In the genomic region with DNA sequence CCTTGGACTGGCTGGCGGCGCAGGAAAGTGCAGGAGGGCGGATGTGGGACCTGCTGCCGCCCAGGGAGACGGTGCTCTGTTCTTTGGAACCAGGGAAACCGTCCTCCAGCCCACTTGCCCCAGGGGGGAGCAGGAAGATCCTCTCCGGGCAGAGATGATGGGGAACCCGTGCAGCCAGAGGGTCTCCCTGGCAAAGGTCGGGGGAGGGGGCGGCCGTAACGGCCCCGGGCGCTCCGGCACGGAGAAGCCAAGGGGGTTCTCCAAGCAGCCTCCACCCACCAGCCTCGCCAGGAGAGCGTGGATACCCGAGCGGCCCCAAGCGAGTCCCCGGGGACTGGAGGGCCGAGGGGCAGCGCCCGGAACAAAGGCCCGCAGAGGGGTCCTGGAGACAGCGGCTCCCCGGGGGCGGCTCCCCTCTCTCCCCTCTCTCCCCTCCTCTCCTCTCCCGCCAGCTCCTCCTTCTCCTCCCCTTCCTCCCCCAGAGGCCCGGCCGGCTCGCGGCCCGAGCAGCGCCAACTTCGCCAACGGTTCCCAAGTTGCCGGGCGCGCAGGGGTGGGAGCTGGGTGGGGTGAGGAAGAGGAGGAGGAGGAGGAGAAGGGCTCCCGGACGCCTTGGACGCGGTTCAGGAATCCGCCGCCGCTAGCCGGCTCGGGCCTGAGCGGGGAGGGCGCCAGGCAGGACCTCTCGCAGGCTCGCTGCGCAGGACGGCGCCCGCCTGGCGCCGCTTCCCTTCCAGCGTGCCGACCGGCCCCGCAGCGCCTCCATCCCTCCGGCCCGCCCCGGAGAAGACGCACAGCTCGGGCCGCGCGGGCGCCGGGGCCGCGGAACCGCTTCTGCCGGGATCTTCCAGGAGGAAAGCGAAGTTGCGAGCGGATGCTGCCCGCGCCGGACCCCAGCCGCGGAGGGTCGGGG, we compare ENCODE assay signal across 8 cellular contexts. TPM values are rescaled to one million over a fixed set of nuclear protein-coding genes. Genes with fewer than 3 reads are reported as not detected.
DNase-seq lines count a peak whose midpoint lies in the region; ATAC-seq and TF ChIP-seq lines count a peak whose summit lies in the region.

A gene with protein sequence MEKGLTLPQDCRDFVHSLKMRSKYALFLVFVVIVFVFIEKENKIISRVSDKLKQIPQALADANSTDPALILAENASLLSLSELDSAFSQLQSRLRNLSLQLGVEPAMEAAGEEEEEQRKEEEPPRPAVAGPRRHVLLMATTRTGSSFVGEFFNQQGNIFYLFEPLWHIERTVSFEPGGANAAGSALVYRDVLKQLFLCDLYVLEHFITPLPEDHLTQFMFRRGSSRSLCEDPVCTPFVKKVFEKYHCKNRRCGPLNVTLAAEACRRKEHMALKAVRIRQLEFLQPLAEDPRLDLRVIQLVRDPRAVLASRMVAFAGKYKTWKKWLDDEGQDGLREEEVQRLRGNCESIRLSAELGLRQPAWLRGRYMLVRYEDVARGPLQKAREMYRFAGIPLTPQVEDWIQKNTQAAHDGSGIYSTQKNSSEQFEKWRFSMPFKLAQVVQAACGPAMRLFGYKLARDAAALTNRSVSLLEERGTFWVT (plus strand): TSS at position 640 of the 913 bp plus-strand sequence. CDS start 41,448 bp downstream, outside the sequence.

- TF ChIP-seq POLR2A in uterus (IDR thresholded peaks at IDR 0.05): peak; percentile 11 to 58

- no peaks in the 10 kb centered on the region for H3K9me3 ChIP-seq in fibroblast of lung (ENCODE audit: control insufficient read depth, insufficient read depth, low read depth, low read length)
- no peaks in the 10 kb centered on the region for H3K9me3 ChIP-seq in uterus

- H3K27ac ChIP-seq in ACC112 (ENCODE audit: low read depth, low read length): peak within 1 kb of the TSS; percentile 43; the same call in 1 of the 2 replicates
- H3K27ac ChIP-seq in fibroblast of lung (ENCODE audit: insufficient read depth, low read length): peak within 1 kb of the TSS; percentile 82
- H3K27ac ChIP-seq in uterus: peak within 1 kb of the TSS; percentile 98 to 99

- H3K27ac Mint-ChIP-seq in WTC11: no peak within 1 kb of the TSS

- H3K27me3 ChIP-seq in ACC112 (ENCODE audit: insufficient read depth, low read length): no peaks in the 10 kb centered on the region
- no peaks in the 10 kb centered on the region for H3K27me3 ChIP-seq in fibroblast of lung (ENCODE audit: control insufficient read depth, insufficient read depth, low read length)
- no peaks in the 10 kb centered on the region for H3K27me3 ChIP-seq in uterus

- DNase-seq in GM13976 (ENCODE audit: low spot score) (peak; percentile 62), WTC11 (ENCODE audit: low spot score) (peak; percentile 66), fibroblast of lung (ENCODE audit: low read depth in 2 of 2) (peak; percentile 64 to 70), myocyte (ENCODE audit: low read depth) (peak; percentile 76), uterus (peak; percentile 83 to 84), NCI-H2029 (lab: John Stamatoyannopoulos, UW) (no peak)

- in situ Hi-C loops in GM13976 (cut with MboI; ENCODE audit: low sequenced_read_pairs, unreplicated experiment): no loop called here

- POLR2A ChIA-PET in WTC11 (lab: Charles Lee): interaction anchor here (1.3 kb wide), 1 partner anchor 80 kb away, joined by 3 read pairs; no protein-coding TSS in a partner anchor

- H3K4me3 ChIP-seq in ACC112 (ENCODE audit: low read depth, low read length) (peak within 1 kb of the TSS; percentile 95), fibroblast of lung (replicated peaks in 1 of 4; ENCODE audit: control extremely low read depth in 1 of 4, insufficient read depth in 1 of 4, low read depth in 3 of 4, low read length in 4 of 4) (peak within 1 kb of the TSS; percentile 66 to 93 (median 90)), uterus (peak within 1 kb of the TSS; percentile 64 to 81)

- CTCF ChIA-PET in WTC11 (lab: Charles Lee): interaction anchor here (0.6 to 2.8 kb wide), 11 partner anchors 8 to 368 kb away, joined by 3 to 20 read pairs (median 4); no protein-coding TSS in a partner anchor

- H3K4me2 ChIP-seq in fibroblast of lung (ENCODE audit: extremely low read depth, insufficient read depth, low read length): peak within 1 kb of the TSS; percentile 98

- no peaks in the 10 kb centered on the region for H4K20me1 ChIP-seq in fibroblast of lung (ENCODE audit: control insufficient read depth, extremely low read depth, insufficient read depth, low read length)

- peak within 1 kb of the TSS; percentile 83 for H3K9ac ChIP-seq in fibroblast of lung (ENCODE audit: insufficient read depth, low read length)

- no peaks in the 10 kb centered on the region for H3K36me3 Mint-ChIP-seq in WTC11

- intact Hi-C loops in uterus (cut with DNase I; ENCODE audit: low total_unique reads): no loop called here

- H3K4me3 Mint-ChIP-seq in WTC11: peak within 1 kb of the TSS; percentile 87

- TF ChIP-seq CTCF in GM13976 (IDR thresholded peaks at IDR 0.05; ENCODE audit: borderline replicate concordance, control extremely low read depth, extremely low read depth, insufficient read depth, missing control alignments) (no peak), WTC11 (IDR thresholded peaks at IDR 0.05) (no peak), fibroblast of lung (conservative IDR thresholded peaks at IDR 0.05 in 1 of 2, IDR thresholded peaks at IDR 0.05 in 1 of 2; ENCODE audit: low read depth in 1 of 2, low read length in 2 of 2) (no peak), uterus (IDR thresholded peaks at IDR 0.05) (no peak)

- H3K36me3 ChIP-seq in ACC112 (ENCODE audit: insufficient read depth, low read length): no peaks in the 10 kb centered on the region
- H3K36me3 ChIP-seq in fibroblast of lung (ENCODE audit: control insufficient read depth, insufficient read depth, low read length): no peaks in the 10 kb centered on the region
- no peaks in the 10 kb centered on the region for H3K36me3 ChIP-seq in uterus

- peaks cover 32% of the 10 kb centered on the region for H3K4me1 Mint-ChIP-seq in WTC11

- peaks cover 43% of the 10 kb centered on the region for H3K79me2 ChIP-seq in ACC112 (ENCODE audit: control insufficient read depth, insufficient read depth, low read length, unreplicated experiment)
- peaks cover 39% of the 10 kb centered on the region for H3K79me2 ChIP-seq in fibroblast of lung (ENCODE audit: control insufficient read depth, insufficient read depth, low read length)

- H3K4me1 ChIP-seq in ACC112 (ENCODE audit: control insufficient read depth, insufficient read depth, low read length, unreplicated experiment) (peaks cover 32% of the 10 kb centered on the region), fibroblast of lung (ENCODE audit: control insufficient read depth, extremely low read depth, insufficient read depth, low read length) (peaks cover 21% of the 10 kb centered on the region), uterus (peaks cover 0 to 4% of the 10 kb centered on the region in 2 donors)

- H2AFZ ChIP-seq in ACC112 (ENCODE audit: low read length, unreplicated experiment) (peak within 1 kb of the TSS; percentile 74), fibroblast of lung (ENCODE audit: low read length) (peak within 1 kb of the TSS; percentile 65)

- H3K27me3 Mint-ChIP-seq in WTC11 (ENCODE audit: low read depth): peaks cover 49% of the 10 kb centered on the region

- no peaks in the 10 kb centered on the region for H3K9me3 Mint-ChIP-seq in WTC11

- ATAC-seq in WTC11 (peak; percentile 61), HG02623 (IDR thresholded peaks at IDR 0.05; ENCODE audit: unreplicated experiment) (no peak)

TF ChIP-seq in WTC11, 78 proteins besides CTCF, POLR2A, EP300 and RAD21 (continues in another document):
- TF ChIP-seq, protein P1, sequence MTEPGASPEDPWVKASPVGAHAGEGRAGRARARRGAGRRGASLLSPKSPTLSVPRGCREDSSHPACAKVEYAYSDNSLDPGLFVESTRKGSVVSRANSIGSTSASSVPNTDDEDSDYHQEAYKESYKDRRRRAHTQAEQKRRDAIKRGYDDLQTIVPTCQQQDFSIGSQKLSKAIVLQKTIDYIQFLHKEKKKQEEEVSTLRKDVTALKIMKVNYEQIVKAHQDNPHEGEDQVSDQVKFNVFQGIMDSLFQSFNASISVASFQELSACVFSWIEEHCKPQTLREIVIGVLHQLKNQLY (CRISPR knock-in tag; IDR thresholded peaks at IDR 0.05): no peak
- TF ChIP-seq FOXP1 (CRISPR knock-in tag; IDR thresholded peaks at IDR 0.05; ENCODE audit: borderline replicate concordance): no peak; the same call in none of the 2 replicates
- TF ChIP-seq, protein P2, sequence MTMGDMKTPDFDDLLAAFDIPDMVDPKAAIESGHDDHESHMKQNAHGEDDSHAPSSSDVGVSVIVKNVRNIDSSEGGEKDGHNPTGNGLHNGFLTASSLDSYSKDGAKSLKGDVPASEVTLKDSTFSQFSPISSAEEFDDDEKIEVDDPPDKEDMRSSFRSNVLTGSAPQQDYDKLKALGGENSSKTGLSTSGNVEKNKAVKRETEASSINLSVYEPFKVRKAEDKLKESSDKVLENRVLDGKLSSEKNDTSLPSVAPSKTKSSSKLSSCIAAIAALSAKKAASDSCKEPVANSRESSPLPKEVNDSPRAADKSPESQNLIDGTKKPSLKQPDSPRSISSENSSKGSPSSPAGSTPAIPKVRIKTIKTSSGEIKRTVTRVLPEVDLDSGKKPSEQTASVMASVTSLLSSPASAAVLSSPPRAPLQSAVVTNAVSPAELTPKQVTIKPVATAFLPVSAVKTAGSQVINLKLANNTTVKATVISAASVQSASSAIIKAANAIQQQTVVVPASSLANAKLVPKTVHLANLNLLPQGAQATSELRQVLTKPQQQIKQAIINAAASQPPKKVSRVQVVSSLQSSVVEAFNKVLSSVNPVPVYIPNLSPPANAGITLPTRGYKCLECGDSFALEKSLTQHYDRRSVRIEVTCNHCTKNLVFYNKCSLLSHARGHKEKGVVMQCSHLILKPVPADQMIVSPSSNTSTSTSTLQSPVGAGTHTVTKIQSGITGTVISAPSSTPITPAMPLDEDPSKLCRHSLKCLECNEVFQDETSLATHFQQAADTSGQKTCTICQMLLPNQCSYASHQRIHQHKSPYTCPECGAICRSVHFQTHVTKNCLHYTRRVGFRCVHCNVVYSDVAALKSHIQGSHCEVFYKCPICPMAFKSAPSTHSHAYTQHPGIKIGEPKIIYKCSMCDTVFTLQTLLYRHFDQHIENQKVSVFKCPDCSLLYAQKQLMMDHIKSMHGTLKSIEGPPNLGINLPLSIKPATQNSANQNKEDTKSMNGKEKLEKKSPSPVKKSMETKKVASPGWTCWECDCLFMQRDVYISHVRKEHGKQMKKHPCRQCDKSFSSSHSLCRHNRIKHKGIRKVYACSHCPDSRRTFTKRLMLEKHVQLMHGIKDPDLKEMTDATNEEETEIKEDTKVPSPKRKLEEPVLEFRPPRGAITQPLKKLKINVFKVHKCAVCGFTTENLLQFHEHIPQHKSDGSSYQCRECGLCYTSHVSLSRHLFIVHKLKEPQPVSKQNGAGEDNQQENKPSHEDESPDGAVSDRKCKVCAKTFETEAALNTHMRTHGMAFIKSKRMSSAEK (CRISPR knock-in tag; IDR thresholded peaks at IDR 0.05; ENCODE audit: borderline replicate concordance): no peak
- peak; percentile 32; the same call in 1 of the 2 replicates for TF ChIP-seq SP1 (CRISPR knock-in tag; conservative IDR thresholded peaks at IDR 0.05)

RNA-seq across cellular contexts. Expression of the gene that starts here (rescaled TPM):
- 5.6 to 7.0 TPM (median 5.9 TPM) in 3 replicates for total RNA-seq in WTC11 (2021)
- 24.1 and 29.9 TPM in 2 replicates for total RNA-seq in fibroblast of lung
- 8.1 and 9.1 TPM in 2 replicates for polyA plus RNA-seq in fibroblast of lung
- 9.1 and 11.8 TPM in 2 replicates for polyA plus RNA-seq in fibroblast of lung (2012)
- 15.8 and 16.8 TPM in 2 replicates for polyA minus RNA-seq in fibroblast of lung (ENCODE audit: low replicate concordance)
- total RNA-seq in myocyte: 49.3 and 57.5 TPM in 2 replicates
- 81.8 TPM for polyA plus RNA-seq in myocyte (2012)
- 10 to 100 TPM; 12.3 to 44.7 (median 28.1) TPM for total RNA-seq in uterus

Comparison
In these comparisons a context has a peak if more than half of its experiments do, and no peak if none do; other contexts are left out.
1. H3K27ac ChIP-seq: peak in every context shown above with its lines; median percentile 98 in uterus; 82 in fibroblast of lung; 43 in ACC112.